Comparison of ENCODE assay signal across 8 cellular contexts in genomic region chr10:22339761-22340361, GRCh38. TPM values are rescaled to one million over a fixed set of nuclear protein-coding genes. Genes with fewer than 3 reads are reported as not detected.
DNase-seq lines count a peak whose midpoint lies in the region; ATAC-seq, FAIRE-seq and TF ChIP-seq lines count a peak whose summit lies in the region.

No MANE protein-coding gene starts in this region.

- H3K4ac ChIP-seq in H1 (replicated peaks; ENCODE audit: insufficient read length, low read depth, low read length) (no peak overlapping the region), neuronal stem cell (ENCODE audit: low read length) (no peak overlapping the region)

- no peak overlapping the region for H4K8ac ChIP-seq in H1 (ENCODE audit: extremely low read depth, insufficient read depth, low read length)
- no peak overlapping the region for H4K8ac ChIP-seq in neuronal stem cell (ENCODE audit: low read depth, low read length)

- TF ChIP-seq RAD21 in H1 (IDR thresholded peaks at IDR 0.05 in 1 of 2, conservative IDR thresholded peaks at IDR 0.05 in 1 of 2; ENCODE audit: low read depth in 2 of 2, low read length in 2 of 2), result no peak

- H4K91ac ChIP-seq in H1 (replicated peaks; ENCODE audit: insufficient read length, low read length), result no peak overlapping the region
- no peak overlapping the region for H4K91ac ChIP-seq in neuronal stem cell (ENCODE audit: low read depth, low read length, poor library complexity)

- H3K27me3 ChIP-seq in OCI-LY1 (ENCODE audit: insufficient read depth, low read length) (peaks cover 6% of the 10 kb centered on the region), H1 (replicated peaks in 1 of 4; ENCODE audit: control insufficient read depth in 3 of 4, extremely low read depth in 1 of 4, insufficient read depth in 3 of 4, low read length in 3 of 4) (peaks cover 65 to 100% (median 90%) of the 10 kb centered on the region in 4 experiments), neuronal stem cell (ENCODE audit: control insufficient read depth in 3 of 3, insufficient read depth in 3 of 3, low read depth in 1 of 3, low read length in 3 of 3) (peaks cover 16 to 77% (median 61%) of the 10 kb centered on the region in 3 experiments)

- no peaks in the 10 kb centered on the region for H3K79me2 ChIP-seq in OCI-LY1 (ENCODE audit: insufficient read depth, low read length)
- no peaks in the 10 kb centered on the region for H3K79me2 ChIP-seq in H1 (ENCODE audit: control insufficient read depth in 1 of 2, insufficient read depth in 2 of 2, low read length in 2 of 2)

- H3K36me3 ChIP-seq in OCI-LY1 (ENCODE audit: insufficient read depth, low read length), result no peaks in the 10 kb centered on the region
- peaks cover 0 to 3% (median 0%) of the 10 kb centered on the region in 4 experiments; a peak in 1 of 8 replicates for H3K36me3 ChIP-seq in H1 (ENCODE audit: control insufficient read depth in 2 of 4, insufficient read depth in 4 of 4, low read length in 3 of 4)
- H3K36me3 ChIP-seq in neuronal stem cell (replicated peaks in 1 of 2; ENCODE audit: control insufficient read depth in 2 of 2, insufficient read depth in 2 of 2, low read length in 2 of 2), result no peaks in the 10 kb centered on the region

- H3K27ac ChIP-seq in OCI-LY1 (ENCODE audit: low read depth, low read length, poor library complexity, severe bottlenecking) (no peak overlapping the region), H1 (ENCODE audit: low read depth, low read length) (no peak overlapping the region), neuronal stem cell (replicated peaks; ENCODE audit: low read length) (no peak overlapping the region)

- no peak overlapping the region for H2BK20ac ChIP-seq in H1 (ENCODE audit: low read length)

- TF ChIP-seq CTCF in OCI-LY1 (IDR thresholded peaks at IDR 0.05; ENCODE audit: low read length) (no peak), H1 (IDR thresholded peaks at IDR 0.05; ENCODE audit: control extremely low read depth in 1 of 3, insufficient read depth in 1 of 3, low read depth in 1 of 3, low read length in 3 of 3) (no peak)

- H3F3A ChIP-seq in OCI-LY1 (ENCODE audit: insufficient read depth, low read length), result no peaks in the 10 kb centered on the region; the same call in 1 of the 2 replicates

- no peaks in the 10 kb centered on the region for H3K9me2 ChIP-seq in OCI-LY1 (ENCODE audit: low read depth, low read length)

- no peak for FAIRE-seq in H1 (lab: Jason Lieb, UNC)

- no peaks in the 10 kb centered on the region for H4K20me1 ChIP-seq in OCI-LY1 (ENCODE audit: insufficient read depth, low read length)
- peaks cover 0 to 11% of the 10 kb centered on the region in 2 experiments for H4K20me1 ChIP-seq in H1 (replicated peaks in 1 of 2; ENCODE audit: control insufficient read depth in 1 of 2, insufficient read depth in 2 of 2, low read length in 2 of 2)

- H2BK120ac ChIP-seq in H1 (replicated peaks; ENCODE audit: low read depth, low read length) (no peak overlapping the region), neuronal stem cell (ENCODE audit: low read depth, low read length) (no peak overlapping the region)

- H3K14ac ChIP-seq in H1 (ENCODE audit: insufficient read length), result no peak overlapping the region
- no peak overlapping the region for H3K14ac ChIP-seq in neuronal stem cell (ENCODE audit: low read length)

- H3K9me3 ChIP-seq in OCI-LY1 (ENCODE audit: low read length) (no peaks in the 10 kb centered on the region), H1 (ENCODE audit: insufficient read depth in 2 of 2, low read depth in 1 of 2, low read length in 1 of 2) (no peaks in the 10 kb centered on the region; a peak in 1 of 4 replicates), neuronal stem cell (replicated peaks in 1 of 2; ENCODE audit: control insufficient read depth in 2 of 2, insufficient read depth in 1 of 2, low read depth in 1 of 2, low read length in 2 of 2) (peaks cover 6 to 12% of the 10 kb centered on the region in 2 donors)

- no peak overlapping the region for H4K5ac ChIP-seq in H1 (ENCODE audit: insufficient read length, low read depth, low read length)

- H2BK12ac ChIP-seq in H1 (ENCODE audit: low read depth, low read length) (no peak overlapping the region), neuronal stem cell (ENCODE audit: low read length) (no peak overlapping the region)

- H3K79me1 ChIP-seq in H1 (ENCODE audit: low read depth, low read length), result no peaks in the 10 kb centered on the region
- no peaks in the 10 kb centered on the region for H3K79me1 ChIP-seq in neuronal stem cell (ENCODE audit: low read depth, low read length)

- CTCF ChIA-PET in H1 (lab: Charles Lee; ENCODE audit: partially characterized antibody), result interaction anchor here (0.7 to 1.3 kb wide), 3 partner anchors 18 to 664 kb away, joined by 3 to 5 read pairs (median 4); partner anchors contain the start of gene BMI1

- peaks cover 9% of the 10 kb centered on the region; the same call in 1 of the 2 replicates for H3K23me2 ChIP-seq in H1 (ENCODE audit: low read depth, low read length)

- DNase-seq in H1 (ENCODE audit: low read depth in 1 of 2, low spot score in 2 of 2) (no peak), neuronal stem cell (ENCODE audit: low spot score) (peak; percentile 18), NCI-H187 treated with DMSO at 0.1 percent for 48 hours (lab: John Stamatoyannopoulos, UW) (no peak)
- DNase-seq in activated CD4-positive, alpha-beta T cell treated with anti-CD3 and anti-CD28 coated beads for 4 hours, result no peak

- H3K56ac ChIP-seq in H1 (replicated peaks; ENCODE audit: insufficient read length, low read depth, low read length), result no peak overlapping the region

- H2BK15ac ChIP-seq in H1 (ENCODE audit: low read length) (no peak overlapping the region), neuronal stem cell (ENCODE audit: low read length) (no peak overlapping the region)

- TF ChIP-seq EP300 in H1 (IDR thresholded peaks at IDR 0.05; ENCODE audit: borderline replicate concordance in 1 of 2, low read depth in 2 of 2, low read length in 2 of 2), result no peak

- WGBS in H1 (ENCODE audit: extremely low coverage in 1 of 2, insufficient coverage in 1 of 2, insufficient read length in 1 of 2, insufficient replicate concordance in 2 of 2, low coverage in 1 of 2, low lambda C conversion rate in 2 of 2, missing lambda C conversion rate in 1 of 2), 2 experiments, result 6% methylated on average over 15 of the region's 15 CpGs; no CpG with 5 or more reads in 1 of the 2 experiments
- WGBS in neuronal stem cell (ENCODE audit: extremely low coverage in 2 of 2, insufficient read length in 2 of 2, insufficient replicate concordance in 1 of 2), 2 donors, result no CpG with 5 or more reads among the region's 15 CpGs

- TF ChIP-seq POLR2A in H1 (IDR thresholded peaks at IDR 0.05; ENCODE audit: control extremely low read depth in 1 of 2, low read depth in 2 of 2, low read length in 2 of 2), result no peak

- H2AFZ ChIP-seq in OCI-LY1 (ENCODE audit: low read length) (peak overlapping the region; percentile 45; the same call in 1 of the 2 replicates), H1 (ENCODE audit: low read length) (no peak overlapping the region), neuronal stem cell (ENCODE audit: low read length) (peak overlapping the region; percentile 93)

- H3K4me3 ChIP-seq in OCI-LY1 (ENCODE audit: low read depth, low read length, poor library complexity, severe bottlenecking) (peak overlapping the region; percentile 88), H1 (ENCODE audit: extremely low read depth in 1 of 4, insufficient read depth in 2 of 4, low read depth in 3 of 4, low read length in 4 of 4) (peak overlapping the region; percentile 32 to 64 (median 44)), neuronal stem cell (ENCODE audit: low read length in 2 of 2) (peak overlapping the region in 1 of 2 donors; percentile 66)

- H2BK5ac ChIP-seq in H1 (ENCODE audit: low read depth, low read length), result no peak overlapping the region
- H2BK5ac ChIP-seq in neuronal stem cell (ENCODE audit: low read length), result no peak overlapping the region

- H2AK5ac ChIP-seq in H1 (ENCODE audit: low read depth, low read length), result no peak overlapping the region
- H2AK5ac ChIP-seq in neuronal stem cell (ENCODE audit: low read depth, low read length), result no peak overlapping the region

- no peak overlapping the region for H3K18ac ChIP-seq in H1 (ENCODE audit: extremely low read depth, low read length)
- H3K18ac ChIP-seq in neuronal stem cell (ENCODE audit: low read length), result no peak overlapping the region

- H3K23ac ChIP-seq in H1 (ENCODE audit: insufficient read length), result no peak overlapping the region
- H3K23ac ChIP-seq in neuronal stem cell (ENCODE audit: low read depth, low read length, poor library complexity), result no peak overlapping the region

- H3K4me2 ChIP-seq in OCI-LY1 (ENCODE audit: low read length), result peak overlapping the region; percentile 88
- H3K4me2 ChIP-seq in H1 (ENCODE audit: insufficient read depth in 1 of 2, low read depth in 2 of 2, low read length in 2 of 2), result peak overlapping the region; percentile 65 to 68
- H3K4me2 ChIP-seq in neuronal stem cell (ENCODE audit: insufficient read depth, low read length, poor library complexity, severe bottlenecking), result peak overlapping the region; percentile 89

- POLR2A ChIA-PET in H1 (lab: Charles Lee; ENCODE audit: partially characterized antibody), result interaction anchor here (1.4 to 1.7 kb wide), 2 partner anchors 15 to 23 kb away, joined by 4 read pairs; partner anchors contain the start of gene COMMD3

- H3K4me1 ChIP-seq in OCI-LY1 (ENCODE audit: insufficient read depth, low read length, severe bottlenecking) (peaks cover 26% of the 10 kb centered on the region), H1 (replicated peaks in 1 of 4; ENCODE audit: control insufficient read depth in 3 of 4, insufficient read depth in 4 of 4, low read length in 3 of 4) (peaks cover 0 to 11% (median 3%) of the 10 kb centered on the region in 4 experiments; a peak in 5 of 7 replicates), neuronal stem cell (ENCODE audit: control insufficient read depth in 2 of 2, insufficient read depth in 1 of 2, low read depth in 1 of 2, low read length in 2 of 2) (peaks cover 7 to 8% of the 10 kb centered on the region in 2 donors)

- peak overlapping the region; percentile 85 for H3K9ac ChIP-seq in OCI-LY1 (ENCODE audit: low read length)
- no peak overlapping the region for H3K9ac ChIP-seq in H1 (replicated peaks in 1 of 4; ENCODE audit: extremely low read depth in 1 of 4, low read depth in 3 of 4, low read length in 3 of 4)
- H3K9ac ChIP-seq in neuronal stem cell (ENCODE audit: low read depth, low read length, poor library complexity), result no peak overlapping the region

- peak; percentile 2 for ATAC-seq in GM18907 (IDR thresholded peaks at IDR 0.05; ENCODE audit: unreplicated experiment)
- ATAC-seq in HG03342 (IDR thresholded peaks at IDR 0.05; ENCODE audit: unreplicated experiment), result no peak
- no peak for ATAC-seq in GM21526 (IDR thresholded peaks at IDR 0.05; ENCODE audit: low FRiP score, unreplicated experiment)

RNA-seq across cellular contexts. Expression of gene SPAG6, which starts 5.4 kb away (rescaled TPM):
- total RNA-seq in H1 (2021; fragmentation: NEBNext Ultra II Directional; extraction: Animal tissue kit (Norgen Biotek cat#: 25700)), result 0.34 TPM in 1 of 2 replicates, not detected in the other
- 0.14 TPM in 2 replicates for polyA plus RNA-seq in H1 (2011; rRNA removed)
- polyA plus RNA-seq in H1 (2011; cell fraction: cytosol; rRNA removed), result 0.28 TPM
- polyA plus RNA-seq in H1 (2011; cell fraction: nucleus; rRNA removed), result 0.16 TPM
- 0.14 to 0.33 TPM (median 0.19 TPM) in 4 replicates for polyA plus RNA-seq in H1 (2012, experiment 1 of 2)
- polyA plus RNA-seq in H1 (2012, experiment 2 of 2), result not detected
- 0.08 TPM for polyA plus RNA-seq in H1 (2013, experiment 1 of 2)
- 0.13 TPM for polyA plus RNA-seq in H1 (2013, experiment 2 of 2)
- polyA minus RNA-seq in H1 (2011; rRNA and poly(A)+ RNA removed), result 0.27 and 0.41 TPM in 2 replicates
- polyA minus RNA-seq in H1 (2011; cell fraction: cytosol; rRNA and poly(A)+ RNA removed), result not detected
- polyA minus RNA-seq in H1 (2011; cell fraction: nucleus; rRNA and poly(A)+ RNA removed), result not detected
- polyA plus RNA-seq in neuronal stem cell (2013, experiment 1 of 2), result 1.3 TPM
- 1.4 TPM for polyA plus RNA-seq in neuronal stem cell (2013, experiment 2 of 2)

RNA-seq across cellular contexts. Expression of gene BMI1, which starts 19.0 kb away (rescaled TPM):
- total RNA-seq in H1 (2021; fragmentation: NEBNext Ultra II Directional; extraction: Animal tissue kit (Norgen Biotek cat#: 25700)), result 7.0 and 10.7 TPM in 2 replicates
- 2.8 and 2.9 TPM in 2 replicates for polyA plus RNA-seq in H1 (2011; rRNA removed)
- 4.1 TPM for polyA plus RNA-seq in H1 (2011; cell fraction: cytosol; rRNA removed)
- 7.6 TPM for polyA plus RNA-seq in H1 (2011; cell fraction: nucleus; rRNA removed)
- 2.8 to 10.9 TPM (median 4.8 TPM) in 4 replicates for polyA plus RNA-seq in H1 (2012, experiment 1 of 2)
- polyA plus RNA-seq in H1 (2012, experiment 2 of 2), result 0.12 TPM
- polyA plus RNA-seq in H1 (2013, experiment 1 of 2), result 2.9 TPM
- 2.7 TPM for polyA plus RNA-seq in H1 (2013, experiment 2 of 2)
- 5.2 and 8.7 TPM in 2 replicates for polyA minus RNA-seq in H1 (2011; rRNA and poly(A)+ RNA removed)
- polyA minus RNA-seq in H1 (2011; cell fraction: cytosol; rRNA and poly(A)+ RNA removed), result 5.9 TPM
- 7.2 TPM for polyA minus RNA-seq in H1 (2011; cell fraction: nucleus; rRNA and poly(A)+ RNA removed)
- 17.2 TPM for polyA plus RNA-seq in neuronal stem cell (2013, experiment 1 of 2)
- 18.6 TPM for polyA plus RNA-seq in neuronal stem cell (2013, experiment 2 of 2)

RNA-seq across cellular contexts. Expression of gene COMMD3, which starts 23.7 kb away (rescaled TPM):
- total RNA-seq in H1 (2021; fragmentation: NEBNext Ultra II Directional; extraction: Animal tissue kit (Norgen Biotek cat#: 25700)), result 2.3 and 2.7 TPM in 2 replicates
- 0.94 and 2.7 TPM in 2 replicates for polyA plus RNA-seq in H1 (2011; rRNA removed)
- polyA plus RNA-seq in H1 (2011; cell fraction: cytosol; rRNA removed), result 2.1 TPM
- 1.2 TPM for polyA plus RNA-seq in H1 (2011; cell fraction: nucleus; rRNA removed)
- polyA plus RNA-seq in H1 (2012, experiment 1 of 2), result 2.4 to 4.3 TPM (median 2.7 TPM) in 4 replicates
- 1.8 TPM for polyA plus RNA-seq in H1 (2012, experiment 2 of 2)
- 4.5 TPM for polyA plus RNA-seq in H1 (2013, experiment 1 of 2)
- polyA plus RNA-seq in H1 (2013, experiment 2 of 2), result 3.1 TPM
- 0.63 and 1.8 TPM in 2 replicates for polyA minus RNA-seq in H1 (2011; rRNA and poly(A)+ RNA removed)
- not detected for polyA minus RNA-seq in H1 (2011; cell fraction: cytosol; rRNA and poly(A)+ RNA removed)
- not detected for polyA minus RNA-seq in H1 (2011; cell fraction: nucleus; rRNA and poly(A)+ RNA removed)
- 26.6 TPM for polyA plus RNA-seq in neuronal stem cell (2013, experiment 1 of 2)
- 25.4 TPM for polyA plus RNA-seq in neuronal stem cell (2013, experiment 2 of 2)
